In the genomic region with DNA sequence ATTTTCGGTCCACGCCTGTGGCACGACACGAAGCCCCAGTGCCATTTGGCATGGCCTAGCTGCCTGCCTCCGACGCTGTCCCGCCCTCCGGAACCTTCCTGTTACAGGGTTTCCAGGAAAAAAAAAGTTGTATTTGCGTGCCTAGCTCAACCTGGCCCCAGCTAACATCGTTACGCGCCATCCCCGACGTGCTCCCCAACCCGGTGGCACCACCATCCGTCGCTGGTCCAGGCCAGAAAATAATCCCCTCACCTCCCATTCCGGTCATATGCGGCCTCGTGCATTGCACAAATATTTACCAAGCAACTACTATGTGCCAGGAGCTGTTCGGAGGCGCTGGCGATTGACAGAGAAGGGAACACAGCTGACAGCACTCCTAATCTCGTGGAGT, we compare ENCODE assay signal across 9 cellular contexts. TPM values are rescaled to one million over a fixed set of nuclear protein-coding genes. Genes with fewer than 3 reads are reported as not detected.
DNase-seq lines count a peak whose midpoint lies in the region; ATAC-seq and TF ChIP-seq lines count a peak whose summit lies in the region.
"Had no signal": no experiment of that assay in that cellular context is flagged by ENCODE, and none has a peak within 500 bp of the region (broad histone marks: within the 10 kb centered on the region; RNA-seq: fewer than 3 reads in every experiment).

No MANE protein-coding gene starts in this region.

- TF ChIP-seq CTCF in GM12864 (IDR thresholded peaks at IDR 0.05; ENCODE audit: low read depth, low read length, missing control alignments) (no peak), VCaP (conservative IDR thresholded peaks at IDR 0.05) (no peak), fibroblast of villous mesenchyme (IDR thresholded peaks at IDR 0.05; ENCODE audit: insufficient read depth, low read depth, low read length) (no peak), gastrocnemius medialis (IDR thresholded peaks at IDR 0.05 in 4 of 5, conservative IDR thresholded peaks at IDR 0.05 in 1 of 5) (no peak)

- H3K27me3 ChIP-seq in gastrocnemius medialis, result peaks cover 0 to 5% (median 0%) of the 10 kb centered on the region in 3 donors

- H3K4me1 ChIP-seq in gastrocnemius medialis, result peaks cover 13 to 25% of the 10 kb centered on the region in 2 donors

- H3K27ac ChIP-seq in VCaP (peak overlapping the region; percentile 70), gastrocnemius medialis (peak overlapping the region in 1 of 4 donors; percentile 69)

- no peak for ATAC-seq in gastrocnemius medialis
- no peak for ATAC-seq in GM18868 (IDR thresholded peaks at IDR 0.05; ENCODE audit: unreplicated experiment)

- TF ChIP-seq POLR2A in gastrocnemius medialis (IDR thresholded peaks at IDR 0.05), result peak in 1 of 2 donors; percentile 0

- in situ Hi-C loops in gastrocnemius medialis (cut with MboI; ENCODE audit: low sequenced_read_pairs in 4 of 4), result no loop called here

- H3K9me3 ChIP-seq in gastrocnemius medialis, result no peaks in the 10 kb centered on the region

- H3K4me3 ChIP-seq in GM12864 (ENCODE audit: low read depth, low read length), result peak overlapping the region; percentile 43
- peak overlapping the region; percentile 62 for H3K4me3 ChIP-seq in fibroblast of villous mesenchyme (ENCODE audit: low read depth, low read length)
- H3K4me3 ChIP-seq in gastrocnemius medialis, result peak overlapping the region; percentile 66 to 88 (median 68)

- H3K36me3 ChIP-seq in gastrocnemius medialis, result no peaks in the 10 kb centered on the region

- DNase-seq in GM12864 (ENCODE audit: low read depth) (no peak), fibroblast of villous mesenchyme (ENCODE audit: low read depth) (no peak), gastrocnemius medialis (no peak), retina (no peak), NCI-H146 (lab: John Stamatoyannopoulos, UW) (no peak), NCI-H774 (lab: John Stamatoyannopoulos, UW) (no peak)

- intact Hi-C loops in gastrocnemius medialis (cut with DNase I; ENCODE audit: low total_unique reads), result no loop called here

RNA-seq across cellular contexts. Expression of a gene that starts 1.4 kb away (rescaled TPM):
- total RNA-seq in fibroblast of villous mesenchyme (not detected in 2 replicates), gastrocnemius medialis (1 to 10 TPM in 2 of 4 donors, under 1 TPM in 2; 0.41 to 3.0 (median 1.6) TPM)

RNA-seq across cellular contexts. Expression of a gene that starts 21.9 kb away (rescaled TPM):
- total RNA-seq in fibroblast of villous mesenchyme (not detected in 2 replicates), gastrocnemius medialis (not detected)
- total RNA-seq: left colon had no signal

RNA-seq across cellular contexts. Expression of a gene that starts 30.9 kb away (rescaled TPM):
- total RNA-seq in fibroblast of villous mesenchyme (9.7 and 11.7 TPM in 2 replicates), gastrocnemius medialis (10 to 100 TPM in 3 of 4 donors, 1 to 10 TPM in 1; 7.9 to 19.4 (median 11.6) TPM)

RNA-seq across cellular contexts. Expression of a gene that starts 55.1 kb away (rescaled TPM):
- 32.2 and 33.2 TPM in 2 replicates for total RNA-seq in fibroblast of villous mesenchyme
- total RNA-seq in gastrocnemius medialis, result 10 to 100 TPM in 2 of 4 donors, 1 to 10 TPM in 2; 6.4 to 11.7 (median 10.8) TPM
